1 cellular context compared by ENCODE assay signal in the genomic region with DNA sequence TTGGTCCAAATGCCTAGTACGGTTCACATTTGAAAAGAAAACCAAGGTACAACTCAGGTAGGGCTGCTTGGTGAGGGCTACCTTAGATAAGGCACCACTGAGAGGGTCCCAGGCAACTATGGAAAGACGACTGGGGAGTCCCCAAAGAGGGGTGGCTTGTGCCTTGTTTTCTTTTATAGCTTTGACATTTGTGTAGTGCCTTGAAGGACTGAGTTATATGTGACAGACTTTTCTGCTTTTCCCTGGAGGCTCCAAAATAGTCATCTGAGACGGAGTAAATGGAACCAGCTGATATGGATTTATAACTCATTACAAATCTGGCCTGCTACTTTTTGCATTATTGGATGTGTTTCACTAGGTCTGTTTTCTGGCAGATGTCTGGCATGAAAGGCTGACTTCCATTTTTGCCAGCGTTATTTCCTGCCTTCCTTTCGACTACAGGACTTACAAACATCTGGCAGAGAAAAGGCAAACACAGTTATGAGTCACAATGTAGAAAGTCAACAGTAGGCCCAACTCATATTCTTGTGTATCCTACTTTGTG.
TF ChIP-seq lines count a peak whose summit lies in the region.

No MANE protein-coding gene starts in this region.

TF ChIP-seq in HepG2, 621 proteins besides CTCF, POLR2A, EP300 and RAD21 (continued from another document and continues in another):
- no peak for TF ChIP-seq HNF1A (IDR thresholded peaks at IDR 0.05; ENCODE audit: low read depth)
- no peak for TF ChIP-seq HNF1A (CRISPR knock-in tag; IDR thresholded peaks at IDR 0.05; ENCODE audit: borderline replicate concordance)
- TF ChIP-seq GMEB1 (CRISPR knock-in tag; IDR thresholded peaks at IDR 0.05; ENCODE audit: borderline replicate concordance), result no peak
- no peak for TF ChIP-seq TOE1 (CRISPR knock-in tag; IDR thresholded peaks at IDR 0.05)
- TF ChIP-seq FOXK1 (CRISPR knock-in tag; IDR thresholded peaks at IDR 0.05; ENCODE audit: borderline replicate concordance, low read depth), result no peak
- no peak for TF ChIP-seq SIX1 (CRISPR knock-in tag; IDR thresholded peaks at IDR 0.05; ENCODE audit: borderline replicate concordance)
- no peak for TF ChIP-seq ZNF777 (CRISPR knock-in tag; IDR thresholded peaks at IDR 0.05)
- no peak for TF ChIP-seq GLMP (CRISPR knock-in tag; IDR thresholded peaks at IDR 0.05; ENCODE audit: borderline replicate concordance)
- TF ChIP-seq HHEX (CRISPR knock-in tag; IDR thresholded peaks at IDR 0.05), result no peak
- TF ChIP-seq PHF21A (CRISPR knock-in tag; IDR thresholded peaks at IDR 0.05), result no peak
- TF ChIP-seq ZNF354B (CRISPR knock-in tag; IDR thresholded peaks at IDR 0.05), result no peak
- TF ChIP-seq PRDM4 (CRISPR knock-in tag; IDR thresholded peaks at IDR 0.05; ENCODE audit: borderline replicate concordance), result no peak
- no peak for TF ChIP-seq ATAD3A (CRISPR knock-in tag; IDR thresholded peaks at IDR 0.05)
- no peak for TF ChIP-seq SOX6 (IDR thresholded peaks at IDR 0.05)
- TF ChIP-seq SOX6 (CRISPR knock-in tag; IDR thresholded peaks at IDR 0.05), result no peak; the same call in 1 of the 2 replicates
- no peak for TF ChIP-seq GABPA (IDR thresholded peaks at IDR 0.05; ENCODE audit: low read depth, low read length)
- TF ChIP-seq GABPA (CRISPR knock-in tag; IDR thresholded peaks at IDR 0.05; ENCODE audit: low read depth), result peak; percentile 49; the same call in 1 of the 2 replicates
- no peak for TF ChIP-seq RORA (CRISPR knock-in tag; IDR thresholded peaks at IDR 0.05)
- no peak for TF ChIP-seq CEBPB (IDR thresholded peaks at IDR 0.05; ENCODE audit: borderline replicate concordance, low read depth, low read length)
- no peak for TF ChIP-seq TRIM24 (CRISPR knock-in tag; IDR thresholded peaks at IDR 0.05)
- TF ChIP-seq ASH2L (IDR thresholded peaks at IDR 0.05; ENCODE audit: insufficient read length, low read depth, low read length), result no peak
- TF ChIP-seq SIN3B (IDR thresholded peaks at IDR 0.05; ENCODE audit: low read length), result no peak
- TF ChIP-seq YEATS2 (CRISPR knock-in tag; IDR thresholded peaks at IDR 0.05; ENCODE audit: borderline replicate concordance), result peak; percentile 33; the same call in 1 of the 2 replicates
- TF ChIP-seq SRY (CRISPR knock-in tag; IDR thresholded peaks at IDR 0.05), result no peak
- TF ChIP-seq NFKB2 (CRISPR knock-in tag; IDR thresholded peaks at IDR 0.05; ENCODE audit: borderline replicate concordance), result no peak
- no peak for TF ChIP-seq ZNF260 (CRISPR knock-in tag; IDR thresholded peaks at IDR 0.05; ENCODE audit: borderline replicate concordance, low read depth)
- TF ChIP-seq ZSCAN20 (CRISPR knock-in tag; IDR thresholded peaks at IDR 0.05; ENCODE audit: borderline replicate concordance), result no peak
- TF ChIP-seq FOXJ3 (CRISPR knock-in tag; IDR thresholded peaks at IDR 0.05; ENCODE audit: borderline replicate concordance), result no peak
- TF ChIP-seq KDM1A (CRISPR knock-in tag; IDR thresholded peaks at IDR 0.05), result no peak
- TF ChIP-seq FOSL1 (CRISPR knock-in tag; IDR thresholded peaks at IDR 0.05; ENCODE audit: borderline replicate concordance), result peak; percentile 84; the same call in 1 of the 2 replicates
- 0 out of 2 replicates have a peak, but pooled peaks have one; percentile 4 for TF ChIP-seq CREB1 (IDR thresholded peaks at IDR 0.05)
- TF ChIP-seq CREB1 (CRISPR knock-in tag; IDR thresholded peaks at IDR 0.05), result no peak
- peak; percentile 61; the same call in 1 of the 2 replicates for TF ChIP-seq HMG20A (CRISPR knock-in tag; IDR thresholded peaks at IDR 0.05; ENCODE audit: borderline replicate concordance)
- TF ChIP-seq, protein P1, sequence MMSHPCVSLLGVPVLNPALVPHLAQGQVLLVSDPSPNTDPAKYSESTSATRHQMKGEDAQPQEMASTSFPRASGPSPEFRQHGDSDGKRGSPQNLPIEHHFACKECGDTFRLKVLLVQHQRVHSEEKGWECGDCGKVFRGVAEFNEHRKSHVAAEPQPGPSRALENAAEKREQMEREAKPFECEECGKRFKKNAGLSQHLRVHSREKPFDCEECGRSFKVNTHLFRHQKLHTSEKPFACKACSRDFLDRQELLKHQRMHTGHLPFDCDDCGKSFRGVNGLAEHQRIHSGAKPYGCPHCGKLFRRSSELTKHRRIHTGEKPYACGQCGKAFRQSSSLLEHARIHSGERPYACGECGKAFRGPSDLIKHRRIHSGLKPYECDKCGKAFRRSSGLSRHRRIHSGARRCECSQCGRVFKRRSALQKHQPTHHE (CRISPR knock-in tag; IDR thresholded peaks at IDR 0.05; ENCODE audit: borderline replicate concordance), result no peak
- TF ChIP-seq ZNF788 (CRISPR knock-in tag; IDR thresholded peaks at IDR 0.05; ENCODE audit: borderline replicate concordance), result no peak
- TF ChIP-seq NR2F2 (IDR thresholded peaks at IDR 0.05; ENCODE audit: borderline replicate concordance, low read depth), result no peak
- TF ChIP-seq PBX3 (CRISPR knock-in tag; IDR thresholded peaks at IDR 0.05; ENCODE audit: borderline replicate concordance), result no peak
- no peak for TF ChIP-seq GPN1 (CRISPR knock-in tag; IDR thresholded peaks at IDR 0.05; ENCODE audit: borderline replicate concordance)
- TF ChIP-seq TOPORS (CRISPR knock-in tag; IDR thresholded peaks at IDR 0.05), result no peak
- no peak for TF ChIP-seq ZNF839 (CRISPR knock-in tag; IDR thresholded peaks at IDR 0.05; ENCODE audit: borderline replicate concordance)
- 0 out of 2 replicates have a peak, but pooled peaks have one; percentile 41 for TF ChIP-seq IRF2 (CRISPR knock-in tag; IDR thresholded peaks at IDR 0.05)
- no peak for TF ChIP-seq ZNF234 (CRISPR knock-in tag; conservative IDR thresholded peaks at IDR 0.05)
